Comparison of ENCODE assay signal across 8 cellular contexts in genomic region chr13:97432232-97432916, GRCh38. TPM values are rescaled to one million over a fixed set of nuclear protein-coding genes. Genes with fewer than 3 reads are reported as not detected.
DNase-seq lines count a peak whose midpoint lies in the region; ATAC-seq and TF ChIP-seq lines count a peak whose summit lies in the region.

No MANE protein-coding gene starts in this region.

- H3K27ac ChIP-seq in heart right ventricle (peak overlapping the region; percentile 32 to 99 (median 98)), angular gyrus (ENCODE audit: low read depth, low read length) (peak overlapping the region; percentile 94), left lung (peak overlapping the region; percentile 70 to 99), thyroid gland (peak overlapping the region in 2 of 3 donors; percentile 39 to 100)

- H3K9me3 ChIP-seq in heart right ventricle = no peaks in the 10 kb centered on the region
- H3K9me3 ChIP-seq in left lung = no peaks in the 10 kb centered on the region
- H3K9me3 ChIP-seq in thyroid gland = no peaks in the 10 kb centered on the region

- H3K4me3 ChIP-seq in heart right ventricle (peak overlapping the region; percentile 16 to 98 (median 82)), left lung (peak overlapping the region; percentile 57 to 82), thyroid gland (replicated peaks in 1 of 3) (peak overlapping the region in 2 of 3 donors; percentile 21 to 45)

- DNase-seq in heart right ventricle (no peak), left ventricle myocardium superior (no peak), left lung (no peak), thyroid gland (no peak)

- no peak for TF ChIP-seq CTCF in heart right ventricle (IDR thresholded peaks at IDR 0.05)
- TF ChIP-seq CTCF in left lung (IDR thresholded peaks at IDR 0.05) = no peak
- TF ChIP-seq CTCF in thyroid gland (IDR thresholded peaks at IDR 0.05) = no peak

- 8 to 9% methylated on average over 19 of the region's 19 CpGs for WGBS in heart right ventricle, 2 donors
- 15 to 21% methylated on average over 19 of the region's 19 CpGs for WGBS in thyroid gland, 2 donors

- ATAC-seq in heart right ventricle = peak in 4 of 8 donors; percentile 0
- ATAC-seq in left ventricle myocardium superior = no peak
- ATAC-seq in left lung = no peak
- no peak for ATAC-seq in HG02642 (IDR thresholded peaks at IDR 0.05; ENCODE audit: poor library complexity, unreplicated experiment)
- ATAC-seq in GM18861 (IDR thresholded peaks at IDR 0.05; ENCODE audit: unreplicated experiment) = no peak
- no peak for ATAC-seq in GM21423 (IDR thresholded peaks at IDR 0.05; ENCODE audit: unreplicated experiment)

- no peaks in the 10 kb centered on the region for H3K36me3 ChIP-seq in heart right ventricle
- no peaks in the 10 kb centered on the region for H3K36me3 ChIP-seq in left lung
- H3K36me3 ChIP-seq in thyroid gland = no peaks in the 10 kb centered on the region

- intact Hi-C loops in heart right ventricle (cut with DNase I) = loop anchor here in 6 of 10 donors (2.0 to 10.0 kb wide), 5 partner anchors 70 to 315 kb away; partner anchors contain the start of gene MBNL2 (in 6 of the 6)
- intact Hi-C loops in left ventricle myocardium superior (cut with micrococcal nuclease) = loop anchor here (10.0 kb wide), 1 partner anchor 78 kb away; no protein-coding TSS in a partner anchor
- intact Hi-C loops in left lung (cut with DNase I) = no loop called here
- intact Hi-C loops in thyroid gland (cut with DNase I) = loop anchor here (10.0 kb wide), 1 partner anchor 1772 kb away; the partner anchor contains the start of gene UBAC2

- H3K27me3 ChIP-seq in heart right ventricle = no peaks in the 10 kb centered on the region
- no peaks in the 10 kb centered on the region for H3K27me3 ChIP-seq in left lung
- no peaks in the 10 kb centered on the region for H3K27me3 ChIP-seq in thyroid gland

- TF ChIP-seq POLR2A in thyroid gland (IDR thresholded peaks at IDR 0.05) = peak in 1 of 2 donors; percentile 5

- H3K4me1 ChIP-seq in heart right ventricle (peaks cover 0 to 47% (median 30%) of the 10 kb centered on the region in 9 donors), left lung (peaks cover 10 to 30% of the 10 kb centered on the region in 2 donors), thyroid gland (peaks cover 0 to 8% of the 10 kb centered on the region in 2 donors)

RNA-seq across cellular contexts. Expression of gene RAP2A, which starts 1.6 kb away (rescaled TPM):
- total RNA-seq in heart right ventricle = 10 to 100 TPM; 15.2 to 31.0 (median 22.0) TPM
- polyA plus RNA-seq in heart right ventricle = 1 to 10 TPM; 4.2 to 8.4 TPM
- 15.5 TPM for total RNA-seq in left ventricle myocardium superior
- 10 to 100 TPM; 49.9 to 53.5 TPM for total RNA-seq in left lung
- total RNA-seq in thyroid gland = 10 to 100 TPM; 15.8 to 26.9 (median 18.2) TPM

Comparison
In these comparisons a context has a peak if more than half of its experiments do, and no peak if none do; other contexts are left out.
1. intact Hi-C loops: an anchor here in heart right ventricle (2.0 to 10.0 kb wide), left ventricle myocardium superior (10.0 kb wide) and thyroid gland (10.0 kb wide); none called in left lung.